Comparison of ENCODE assay signal across 8 cellular contexts in the genomic region with DNA sequence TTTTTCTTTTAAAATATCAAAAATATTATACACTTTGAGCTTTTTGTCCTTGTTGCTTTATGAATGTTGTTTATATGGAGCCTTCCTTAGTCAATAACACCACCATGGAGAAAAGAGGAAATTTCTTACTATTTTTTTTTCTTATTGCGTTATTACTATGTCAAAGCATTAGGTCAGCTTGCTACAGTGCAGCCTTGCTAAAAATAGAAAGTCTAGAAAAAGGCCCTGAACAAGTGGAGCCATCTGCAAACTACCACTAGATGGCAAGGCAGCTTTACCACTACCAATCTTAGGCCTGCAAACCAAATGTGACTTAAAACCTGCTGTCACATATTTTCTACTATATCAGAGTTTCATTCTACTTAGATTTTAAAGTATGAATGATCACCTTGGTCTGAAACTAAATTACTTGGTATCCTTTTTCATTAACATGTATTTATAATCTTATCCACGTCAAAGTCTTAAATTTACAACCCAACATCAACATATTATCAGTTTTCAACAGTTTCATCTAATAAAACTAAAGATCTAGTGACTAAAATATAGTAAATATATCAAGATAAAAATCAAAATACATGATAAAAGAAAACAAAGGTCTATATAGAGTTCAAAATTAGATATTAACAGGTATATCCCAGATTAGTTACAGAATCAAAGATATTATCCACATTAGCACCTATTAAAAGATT.
DNase-seq lines count a peak whose midpoint lies in the region; ATAC-seq and TF ChIP-seq lines count a peak whose summit lies in the region.

No MANE protein-coding gene starts in this region.

- peak; percentile 52 for DNase-seq in activated CD4-positive, alpha-beta T cell treated with anti-CD3 and anti-CD28 coated beads for 36 hours
- DNase-seq in activated CD4-positive, alpha-beta T cell treated with anti-CD3 and anti-CD28 coated beads for 1 hour: no peak
- DNase-seq in NCI-H526 treated with DMSO at 0.1 percent for 48 hours (lab: John Stamatoyannopoulos, UW) (peak; percentile 56), foreskin keratinocyte (peak; percentile 43 to 62), omental fat pad (ENCODE audit: low spot score) (no peak)
- peak; percentile 11 for DNase-seq in activated T-helper 1 cell treated with anti-CD3 and anti-CD28 coated beads, Interleukin-12 subunit alpha, Interleukin-12 subunit beta, Interleukin-2, Interleukin-4 antibody, amounts not matched to agents 30 ng/mL and 10 ng/mL and 1 ng/mL, durations not matched to agents 14 hours and 24 hours and 36 hours (ENCODE audit: low spot score)

- no peak overlapping the region for H3K4me3 Mint-ChIP-seq in activated CD4-positive, alpha-beta T cell treated with anti-CD3 and anti-CD28 coated beads for 36 hours
- H3K4me3 Mint-ChIP-seq in activated T-helper 1 cell treated with anti-CD3 and anti-CD28 coated beads, Interleukin-12 subunit alpha, Interleukin-12 subunit beta, Interleukin-2, Interleukin-4 antibody, amounts not matched to agents 30 ng/mL and 10 ng/mL and 1 ng/mL, durations not matched to agents 14 hours and 24 hours and 36 hours: no peak overlapping the region

- no peaks in the 10 kb centered on the region for H3K9me3 Mint-ChIP-seq in activated CD4-positive, alpha-beta T cell treated with anti-CD3 and anti-CD28 coated beads for 36 hours (ENCODE audit: low read depth)
- H3K9me3 Mint-ChIP-seq in activated T-helper 1 cell treated with anti-CD3 and anti-CD28 coated beads, Interleukin-12 subunit alpha, Interleukin-12 subunit beta, Interleukin-2, Interleukin-4 antibody, amounts not matched to agents 30 ng/mL and 10 ng/mL and 1 ng/mL, durations not matched to agents 14 hours and 24 hours and 36 hours: no peaks in the 10 kb centered on the region

- H3K27ac Mint-ChIP-seq in activated CD4-positive, alpha-beta T cell treated with anti-CD3 and anti-CD28 coated beads for 36 hours: no peak overlapping the region
- H3K27ac Mint-ChIP-seq in activated T-helper 1 cell treated with anti-CD3 and anti-CD28 coated beads, Interleukin-12 subunit alpha, Interleukin-12 subunit beta, Interleukin-2, Interleukin-4 antibody, amounts not matched to agents 30 ng/mL and 10 ng/mL and 1 ng/mL, durations not matched to agents 14 hours and 24 hours and 36 hours: no peak overlapping the region

- H3K27me3 ChIP-seq in foreskin keratinocyte: no peaks in the 10 kb centered on the region

- H3K36me3 Mint-ChIP-seq in activated CD4-positive, alpha-beta T cell treated with anti-CD3 and anti-CD28 coated beads for 36 hours (ENCODE audit: low read depth): peaks cover 7% of the 10 kb centered on the region
- peaks cover 4% of the 10 kb centered on the region for H3K36me3 Mint-ChIP-seq in activated T-helper 1 cell treated with anti-CD3 and anti-CD28 coated beads, Interleukin-12 subunit alpha, Interleukin-12 subunit beta, Interleukin-2, Interleukin-4 antibody, amounts not matched to agents 30 ng/mL and 10 ng/mL and 1 ng/mL, durations not matched to agents 14 hours and 24 hours and 36 hours (ENCODE audit: low read depth)

- intact Hi-C loops in activated CD4-positive, alpha-beta T cell treated with anti-CD3 and anti-CD28 coated beads for 36 hours (cut with DNase I, micrococcal nuclease): loop anchor here (1.0 to 5.0 kb wide), 8 partner anchors 244 to 718 kb away; partner anchors contain the start of genes SSBP2 (in 2 of the 2) and ATG10 (in 1 of the 2)
- intact Hi-C loops in activated T-helper 1 cell treated with anti-CD3 and anti-CD28 coated beads, Interleukin-12 subunit alpha, Interleukin-12 subunit beta, Interleukin-2, Interleukin-4 antibody, amounts not matched to agents 30 ng/mL and 10 ng/mL and 1 ng/mL, durations not matched to agents 14 hours and 24 hours and 36 hours (cut with micrococcal nuclease): loop anchor here (1.0 to 5.0 kb wide), 6 partner anchors 242 to 718 kb away; partner anchors contain the start of gene ATG10

- POLR2A ChIA-PET in activated CD4-positive, alpha-beta T cell treated with anti-CD3 and anti-CD28 coated beads for 36 hours (lab: Charles Lee): interaction anchor here (0.7 kb wide), 1 partner anchor 37 kb away, joined by 3 read pairs; no protein-coding TSS in a partner anchor

- CTCF ChIA-PET in activated CD4-positive, alpha-beta T cell treated with anti-CD3 and anti-CD28 coated beads for 36 hours (lab: Charles Lee): interaction anchor here (0.6 to 3.9 kb wide), 10 partner anchors 10 to 717 kb away, joined by 3 to 24 read pairs (median 4); no protein-coding TSS in a partner anchor

- H3K4me1 ChIP-seq in foreskin keratinocyte: no peaks in the 10 kb centered on the region

- H3K27me3 Mint-ChIP-seq in activated CD4-positive, alpha-beta T cell treated with anti-CD3 and anti-CD28 coated beads for 36 hours: no peaks in the 10 kb centered on the region
- no peaks in the 10 kb centered on the region for H3K27me3 Mint-ChIP-seq in activated T-helper 1 cell treated with anti-CD3 and anti-CD28 coated beads, Interleukin-12 subunit alpha, Interleukin-12 subunit beta, Interleukin-2, Interleukin-4 antibody, amounts not matched to agents 30 ng/mL and 10 ng/mL and 1 ng/mL, durations not matched to agents 14 hours and 24 hours and 36 hours (ENCODE audit: insufficient read depth)

- TF ChIP-seq CTCF in foreskin keratinocyte (conservative IDR thresholded peaks at IDR 0.05) (peak; percentile 93), omental fat pad (IDR thresholded peaks at IDR 0.05) (no peak)

- no peak overlapping the region for H3K27ac ChIP-seq in foreskin keratinocyte

- no peaks in the 10 kb centered on the region for H3K4me1 Mint-ChIP-seq in activated CD4-positive, alpha-beta T cell treated with anti-CD3 and anti-CD28 coated beads for 36 hours
- H3K4me1 Mint-ChIP-seq in activated T-helper 1 cell treated with anti-CD3 and anti-CD28 coated beads, Interleukin-12 subunit alpha, Interleukin-12 subunit beta, Interleukin-2, Interleukin-4 antibody, amounts not matched to agents 30 ng/mL and 10 ng/mL and 1 ng/mL, durations not matched to agents 14 hours and 24 hours and 36 hours (ENCODE audit: low read depth): no peaks in the 10 kb centered on the region

- peak; percentile 100 for ATAC-seq in activated CD4-positive, alpha-beta T cell treated with anti-CD3 and anti-CD28 coated beads for 36 hours
- peak; percentile 99 for ATAC-seq in GM21390 (IDR thresholded peaks at IDR 0.05; ENCODE audit: unreplicated experiment)
- peak; percentile 98 for ATAC-seq in HG03565 (IDR thresholded peaks at IDR 0.05; ENCODE audit: unreplicated experiment)
- peak; percentile 98 for ATAC-seq in foreskin keratinocyte
- peak; percentile 99 for ATAC-seq in omental fat pad (ENCODE audit: low FRiP score)

Comparison
In these comparisons a context has a peak if more than half of its experiments do, and no peak if none do; other contexts are left out.
1. DNase-seq: peak in activated CD4-positive, alpha-beta T cell treated with anti-CD3 and anti-CD28 coated beads for 36 hours (single experiment), NCI-H526 treated with DMSO at 0.1 percent for 48 hours (single experiment), activated T-helper 1 cell treated with anti-CD3 and anti-CD28 coated beads, Interleukin-12 subunit alpha, Interleukin-12 subunit beta, Interleukin-2, Interleukin-4 antibody, amounts not matched to agents 30 ng/mL and 10 ng/mL and 1 ng/mL, durations not matched to agents 14 hours and 24 hours and 36 hours (single experiment) and foreskin keratinocyte (2 of 2); none in activated CD4-positive, alpha-beta T cell treated with anti-CD3 and anti-CD28 coated beads for 1 hour (single experiment) and omental fat pad (single experiment).
2. Peak in every context shown above with its lines, with median percentiles within 50 percentile points of each other: ATAC-seq.